ENCODE assay signal across 7 cellular contexts in the genomic region with DNA sequence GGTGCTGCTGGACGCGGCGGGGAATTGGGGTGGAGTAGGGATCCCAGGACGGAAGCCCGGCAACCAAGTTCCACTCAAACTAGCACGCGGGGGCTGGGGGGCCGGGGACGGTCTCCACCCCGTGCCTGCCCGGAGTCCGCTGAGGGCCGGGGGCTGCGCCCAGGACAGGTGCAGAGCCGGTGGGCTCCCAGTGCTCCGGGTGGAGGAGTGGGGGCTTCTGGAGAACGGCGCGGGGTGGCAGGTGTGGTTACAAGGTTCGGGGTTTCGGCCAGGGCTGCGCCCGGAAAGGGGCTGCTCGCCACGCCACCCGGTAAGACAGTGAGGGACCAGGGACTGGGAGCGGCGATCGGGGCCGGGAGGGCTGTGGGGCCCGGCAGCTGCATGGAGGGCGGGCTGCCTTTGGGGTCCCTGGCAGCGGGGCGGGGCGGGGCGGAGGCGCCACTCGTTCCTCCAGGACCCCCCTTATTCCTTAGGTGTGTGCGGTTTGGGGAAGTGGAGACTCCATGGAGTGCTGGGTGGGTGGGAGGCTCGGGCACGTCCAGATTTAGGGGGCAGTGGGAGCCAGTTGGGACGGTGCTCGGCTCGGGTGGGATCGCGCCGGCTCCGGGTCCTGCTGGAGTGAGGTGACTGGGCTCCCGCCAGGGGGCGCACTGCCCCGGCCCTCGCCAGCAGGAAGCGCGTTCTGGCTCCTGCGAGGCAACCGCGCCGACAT. TPM values are rescaled to one million over a fixed set of nuclear protein-coding genes. Genes with fewer than 3 reads are reported as not detected.
DNase-seq lines count a peak whose midpoint lies in the region; ATAC-seq and TF ChIP-seq lines count a peak whose summit lies in the region.

No MANE protein-coding gene starts in this region.

- H2BK15ac ChIP-seq in mesenchymal stem cell (ENCODE audit: low read depth, poor library complexity, severe bottlenecking) = peak overlapping the region; percentile 44

- DNase-seq in NCI-H524 treated with DMSO at 0.1 percent for 48 hours (lab: John Stamatoyannopoulos, UW) (peak; percentile 43), mesenchymal stem cell (peak; percentile 74)
- peak; percentile 44 to 68 for DNase-seq in activated CD8-positive, alpha-beta memory T cell treated with anti-CD3 and anti-CD28 coated beads for 1 hour (ENCODE audit: extremely low read depth in 1 of 2, low read depth in 1 of 2)
- DNase-seq in effector CD8-positive, alpha-beta T cell (lab: John Stamatoyannopoulos, UW) = peak; percentile 50
- peak; percentile 66 to 74 (median 68) for DNase-seq in stimulated activated CD4-positive, alpha-beta T cell treated with anti-CD3 and anti-CD28 coated beads, TNF-alpha, amount 100 ng/mL, for 48 hours (ENCODE audit: low read depth in 3 of 3)

- H2AK5ac ChIP-seq in mesenchymal stem cell (ENCODE audit: low read length, severe bottlenecking) = no peak overlapping the region

- H3K27ac ChIP-seq in mesenchymal stem cell (ENCODE audit: low read length, poor library complexity, severe bottlenecking) = no peak overlapping the region

- peaks cover 76 to 83% of the 10 kb centered on the region in 2 experiments for H3K27me3 ChIP-seq in mesenchymal stem cell (ENCODE audit: control insufficient read depth in 1 of 2, insufficient read depth in 1 of 2, low read length in 2 of 2)

- H3K4me3 ChIP-seq in mesenchymal stem cell (ENCODE audit: insufficient read depth in 1 of 2, low read depth in 1 of 2, low read length in 2 of 2) = peak overlapping the region; percentile 51 to 63

- H4K91ac ChIP-seq in mesenchymal stem cell (ENCODE audit: low read length) = no peak overlapping the region

- peak overlapping the region in 1 of 2 experiments; percentile 32 for H3K23ac ChIP-seq in mesenchymal stem cell (ENCODE audit: low read length in 2 of 2)

- H2BK120ac ChIP-seq in mesenchymal stem cell (ENCODE audit: low read depth, low read length) = peak overlapping the region; percentile 55

- WGBS in mesenchymal stem cell = 1% methylated on average over 47 of the region's 58 CpGs

- peak overlapping the region; percentile 15 for H3K9ac ChIP-seq in mesenchymal stem cell (ENCODE audit: low read length)

- no peak overlapping the region for H2BK5ac ChIP-seq in mesenchymal stem cell (ENCODE audit: low read depth, low read length, poor library complexity, severe bottlenecking)

- H3K4me2 ChIP-seq in mesenchymal stem cell (ENCODE audit: low read length, poor library complexity, severe bottlenecking) = peak overlapping the region; percentile 94

- H4K8ac ChIP-seq in mesenchymal stem cell (ENCODE audit: low read length) = peak overlapping the region; percentile 43

- H3K4me1 ChIP-seq in mesenchymal stem cell (ENCODE audit: control insufficient read depth, insufficient read depth, low read depth, low read length) = peaks cover 14% of the 10 kb centered on the region

- peak overlapping the region in 1 of 2 experiments; percentile 68 for H3K4ac ChIP-seq in mesenchymal stem cell (ENCODE audit: low read depth in 1 of 2, low read length in 2 of 2)

- no peak overlapping the region for H3K14ac ChIP-seq in mesenchymal stem cell (ENCODE audit: low read length in 2 of 2)

- H2AFZ ChIP-seq in mesenchymal stem cell (ENCODE audit: low read depth, low read length) = peak overlapping the region; percentile 80

- ATAC-seq in HG02884 (IDR thresholded peaks at IDR 0.05; ENCODE audit: unreplicated experiment) = peak; percentile 51

- TF ChIP-seq CTCF in GM12873 (IDR thresholded peaks at IDR 0.05; ENCODE audit: insufficient read depth, low read depth, low read length, missing control alignments) = peak; percentile 95

- H3K79me1 ChIP-seq in mesenchymal stem cell (replicated peaks; ENCODE audit: low read length, poor library complexity, severe bottlenecking) = no peaks in the 10 kb centered on the region

- H3K18ac ChIP-seq in mesenchymal stem cell (ENCODE audit: low read depth in 1 of 2, low read length in 2 of 2) = peak overlapping the region in 1 of 2 experiments; percentile 42

- peak overlapping the region in 1 of 2 experiments; percentile 58 for H2BK12ac ChIP-seq in mesenchymal stem cell (ENCODE audit: low read length in 2 of 2)

- peaks cover 3% of the 10 kb centered on the region for H3K9me3 ChIP-seq in mesenchymal stem cell (ENCODE audit: control insufficient read depth, low read length)

- H3K36me3 ChIP-seq in mesenchymal stem cell (ENCODE audit: control insufficient read depth in 1 of 2, insufficient read depth in 2 of 2, low read depth in 1 of 2, low read length in 2 of 2) = no peaks in the 10 kb centered on the region

RNA-seq across cellular contexts. Expression of a gene that starts 0.8 kb away (rescaled TPM):
- polyA plus RNA-seq in mesenchymal stem cell (2013, experiment 1 of 2) = 7.4 TPM
- 7.2 TPM for polyA plus RNA-seq in mesenchymal stem cell (2013, experiment 2 of 2)
